In genomic region chr15:73464602-73465001, GRCh38 we compare ENCODE assay signal across 14 cellular contexts. TPM values are rescaled to one million over a fixed set of nuclear protein-coding genes. Genes with fewer than 3 reads are reported as not detected.
A peak's percentile ranks its signal among the peaks of the same experiment; 100 is the strongest.
DNase-seq lines count a peak whose midpoint lies in the region; ATAC-seq and TF ChIP-seq lines count a peak whose summit lies in the region.
"Had no signal": no experiment of that assay in that cellular context is flagged by ENCODE, and none has a peak within 500 bp of the region (broad histone marks: within the 10 kb centered on the region; RNA-seq: fewer than 3 reads in every experiment).

No MANE protein-coding gene starts in this region.

- no peak overlapping the region for H3K27ac ChIP-seq in OCI-LY7 (ENCODE audit: low read depth, low read length, poor library complexity, severe bottlenecking)

- CTCF ChIA-PET in OCI-LY7 (lab: Charles Lee; ENCODE audit: unreplicated experiment) = no interaction called here

- POLR2A ChIA-PET in OCI-LY7 (lab: Charles Lee) = interaction anchor here (0.5 to 1.0 kb wide), 2 partner anchors 8 to 21 kb away, joined by 3 read pairs; no protein-coding TSS in a partner anchor

- no TSS peak for BruUV-seq in OCI-LY7 (replicated peaks; lab: Mats Ljungman, UMichigan)

- in situ Hi-C loops in ACHN (cut with HindIII; ENCODE audit: low pct_ligation_motif_present, low pct_unique_long_range_greater_than_20kb, low sequenced_read_pairs) = no loop called here

- no peaks in the 10 kb centered on the region for H3K9me2 ChIP-seq in OCI-LY7 (ENCODE audit: insufficient read depth, low read length)

- no peak overlapping the region for H3K4me3 ChIP-seq in GM12865 (ENCODE audit: low read depth, low read length)
- H3K4me3 ChIP-seq in OCI-LY7 (ENCODE audit: low read depth, low read length, poor library complexity, severe bottlenecking) = no peak overlapping the region
- no peak overlapping the region for H3K4me3 ChIP-seq in fibroblast of villous mesenchyme (ENCODE audit: low read depth, low read length)

- H3K4me2 ChIP-seq in OCI-LY7 (ENCODE audit: low read length) = no peak overlapping the region

- H2AFZ ChIP-seq in OCI-LY7 (ENCODE audit: low read length) = no peak overlapping the region

- TF ChIP-seq CTCF in GM12865 (IDR thresholded peaks at IDR 0.05; ENCODE audit: insufficient read depth, low read depth, low read length, missing control alignments) (peak; percentile 45), OCI-LY7 (conservative IDR thresholded peaks at IDR 0.05; ENCODE audit: low read length) (peak; percentile 30; the same call in 1 of the 2 replicates), fibroblast of villous mesenchyme (IDR thresholded peaks at IDR 0.05; ENCODE audit: insufficient read depth, low read depth, low read length) (peak; percentile 44)

- H3K4me1 ChIP-seq in OCI-LY7 (ENCODE audit: insufficient read depth, low read length, poor library complexity, severe bottlenecking) = no peaks in the 10 kb centered on the region

- DNase-seq in ACHN (peak; percentile 2), GM12865 (ENCODE audit: low read depth) (peak; percentile 2), OCI-LY7 (ENCODE audit: low spot score) (no peak), fibroblast of villous mesenchyme (ENCODE audit: low read depth) (no peak), head of caudate nucleus (no peak), germinal center (ENCODE audit: low spot score) (no peak)
- DNase-seq in activated CD8-positive, alpha-beta memory T cell treated with anti-CD3 and anti-CD28 coated beads for 24 hours = no peak
- DNase-seq: activated CD4-positive, alpha-beta memory T cell treated with anti-CD3 and anti-CD28 coated beads, Interleukin-2, amount 10 ng/mL, durations not matched to agents 7 days and 5 days; activated naive CD8-positive, alpha-beta T cell treated with anti-CD3 and anti-CD28 coated beads, Interleukin-2, amount 10 ng/mL, durations not matched to agents 7 days and 5 days; effector CD8-positive, alpha-beta T cell; NCI-H524 treated with DMSO at 0.1 percent for 48 hours; nucleus accumbens had no signal

- H3K9me3 ChIP-seq in OCI-LY7 (ENCODE audit: low read length) = no peaks in the 10 kb centered on the region

- no peak for ATAC-seq in HG02981 (IDR thresholded peaks at IDR 0.05; ENCODE audit: unreplicated experiment)

- H3K79me2 ChIP-seq in OCI-LY7 (ENCODE audit: insufficient read depth, low read depth, low read length) = no peaks in the 10 kb centered on the region

- H4K20me1 ChIP-seq in OCI-LY7 (ENCODE audit: insufficient read depth, low read length) = no peaks in the 10 kb centered on the region

- no peaks in the 10 kb centered on the region for H3K36me3 ChIP-seq in OCI-LY7 (ENCODE audit: insufficient read depth, low read length)

- intact Hi-C loops in OCI-LY7 (cut with micrococcal nuclease; ENCODE audit: unreplicated experiment) = no loop called here
- intact Hi-C loops in head of caudate nucleus (cut with DNase I) = no loop called here

RNA-seq across cellular contexts. Expression of gene REC114, which starts 21.6 kb away (rescaled TPM):
- total RNA-seq in OCI-LY7 (2014; rRNA removed; shearing (Covaris generic)) = not detected in 2 replicates
- not detected in 2 replicates for total RNA-seq in OCI-LY7 (2022)
- total RNA-seq in fibroblast of villous mesenchyme = not detected in 2 replicates
- total RNA-seq: activated CD4-positive, alpha-beta memory T cell treated with anti-CD3 and anti-CD28 coated beads, Interleukin-2, amount 10 ng/mL, durations not matched to agents 7 days and 5 days; activated naive CD8-positive, alpha-beta T cell treated with anti-CD3 and anti-CD28 coated beads, Interleukin-2, amount 10 ng/mL, durations not matched to agents 7 days and 5 days; M059J had no signal

Comparison
In these comparisons a context has a peak if more than half of its experiments do, and no peak if none do; other contexts are left out.
1. DNase-seq: peak in ACHN (single experiment) and GM12865 (single experiment); none in OCI-LY7 (single experiment), fibroblast of villous mesenchyme (single experiment), head of caudate nucleus (0 of 42), germinal center (single experiment) and activated CD8-positive, alpha-beta memory T cell treated with anti-CD3 and anti-CD28 coated beads for 24 hours (single experiment).
2. Peak in every context shown above with its lines, with median percentiles within 50 percentile points of each other: CTCF ChIP-seq.